ENCODE assay signal across 22 cellular contexts in the genomic region with DNA sequence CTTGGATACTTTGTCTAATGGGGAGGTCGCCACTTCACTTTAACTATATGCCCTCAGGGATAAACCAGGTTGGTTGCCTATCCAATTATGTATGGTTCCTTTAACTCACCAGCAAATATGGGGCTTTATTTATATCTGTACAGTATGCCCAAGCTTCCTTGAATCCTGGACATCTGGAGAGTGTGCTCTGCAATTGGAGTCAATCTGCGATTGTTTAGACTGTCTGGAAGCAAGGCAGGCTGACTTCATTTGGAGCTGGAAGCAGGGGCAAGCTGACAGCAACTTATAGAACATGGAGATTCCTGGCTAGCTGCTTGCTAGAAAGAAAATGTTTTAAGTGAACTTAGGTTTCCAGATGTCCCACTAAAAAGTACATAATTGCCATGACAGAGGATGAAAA.
DNase-seq lines count a peak whose midpoint lies in the region; ATAC-seq and TF ChIP-seq lines count a peak whose summit lies in the region.
"Had no signal": no experiment of that assay in that cellular context is flagged by ENCODE, and none has a peak within 500 bp of the region (broad histone marks: within the 10 kb centered on the region; RNA-seq: fewer than 3 reads in every experiment).

No MANE protein-coding gene starts in this region.

- no peaks in the 10 kb centered on the region for H3K27me3 Mint-ChIP-seq in type B pancreatic cell
- H3K27me3 Mint-ChIP-seq: stimulated activated memory B cell treated with anti-CD40 and anti-IgM and Interleukin-4, amounts not matched to agents 10 μg/mL and 1 μg/mL and 100 μg/mL, for 72 hours had no signal

- no peaks in the 10 kb centered on the region for H3K9me3 Mint-ChIP-seq in type B pancreatic cell
- H3K9me3 Mint-ChIP-seq: stimulated activated memory B cell treated with anti-CD40 and anti-IgM and Interleukin-4, amounts not matched to agents 10 μg/mL and 1 μg/mL and 100 μg/mL, for 72 hours had no signal

- DNase-seq in NCI-H1417 (lab: John Stamatoyannopoulos, UW) (peak in 2 of 3 experiments; percentile 33 to 79), NCI-H1417 treated with DMSO at 0.1 percent for 48 hours (lab: John Stamatoyannopoulos, UW) (no peak), NCI-H2171 treated with DMSO at 0.1 percent for 48 hours (lab: John Stamatoyannopoulos, UW) (peak; percentile 96), fibroblast of villous mesenchyme (ENCODE audit: low read depth) (peak; percentile 38), type B pancreatic cell (ENCODE audit: extremely low spot score, unreplicated experiment) (no peak), MV-4-11 (lab: John Stamatoyannopoulos, UW) (no peak), Ammon's horn (ENCODE audit: low spot score) (no peak)
- DNase-seq: activated CD4-positive, alpha-beta T cell treated with anti-CD3 and anti-CD28 coated beads, Interleukin-2, amount 50 U/mL, for 4 hours; activated CD8-positive, alpha-beta memory T cell treated with anti-CD3 and anti-CD28 coated beads, Interleukin-2, amount 50 U/mL, for 48 hours; effector CD4-positive, alpha-beta T cell; foreskin melanocyte; hippocampal formation; IMR-90; left ventricle myocardium superior; NCI-H146; SJCRH30; stimulated activated CD4-positive, alpha-beta T cell treated with anti-CD3 and anti-CD28 coated beads, Interleukin-2, amount 100 ng/mL, for 24 hours; testis had no signal

- peaks cover 11% of the 10 kb centered on the region for H3K4me1 Mint-ChIP-seq in type B pancreatic cell (ENCODE audit: unreplicated experiment)
- H3K4me1 Mint-ChIP-seq: stimulated activated memory B cell treated with anti-CD40 and anti-IgM and Interleukin-4, amounts not matched to agents 10 μg/mL and 1 μg/mL and 100 μg/mL, for 72 hours had no signal

- H3K36me3 Mint-ChIP-seq in type B pancreatic cell = no peaks in the 10 kb centered on the region
- H3K36me3 Mint-ChIP-seq: stimulated activated memory B cell treated with anti-CD40 and anti-IgM and Interleukin-4, amounts not matched to agents 10 μg/mL and 1 μg/mL and 100 μg/mL, for 72 hours had no signal

- peak overlapping the region; percentile 8 for H3K4me3 Mint-ChIP-seq in type B pancreatic cell
- H3K4me3 Mint-ChIP-seq: stimulated activated memory B cell treated with anti-CD40 and anti-IgM and Interleukin-4, amounts not matched to agents 10 μg/mL and 1 μg/mL and 100 μg/mL, for 72 hours had no signal

- no peak for ATAC-seq in HG02840 (IDR thresholded peaks at IDR 0.05; ENCODE audit: low FRiP score, unreplicated experiment)
- ATAC-seq: left ventricle myocardium superior; stimulated activated memory B cell treated with anti-CD40 and anti-IgM and Interleukin-4, amounts not matched to agents 10 μg/mL and 1 μg/mL and 100 μg/mL, for 72 hours had no signal

- H3K4me3 ChIP-seq in fibroblast of villous mesenchyme (ENCODE audit: low read depth, low read length) = no peak overlapping the region
- H3K4me3 ChIP-seq: BLaER1, SJCRH30, skin epidermis, testis had no signal

- TF ChIP-seq CTCF in fibroblast of villous mesenchyme (IDR thresholded peaks at IDR 0.05; ENCODE audit: insufficient read depth, low read depth, low read length) = no peak
- TF ChIP-seq CTCF in type B pancreatic cell (conservative IDR thresholded peaks at IDR 0.05) = no peak

- H3K27ac Mint-ChIP-seq in type B pancreatic cell = no peak overlapping the region
- H3K27ac Mint-ChIP-seq: stimulated activated memory B cell treated with anti-CD40 and anti-IgM and Interleukin-4, amounts not matched to agents 10 μg/mL and 1 μg/mL and 100 μg/mL, for 72 hours had no signal

Comparison
In these comparisons a context has a peak if more than half of its experiments do, and no peak if none do; other contexts are left out.
1. DNase-seq: peak in NCI-H1417 (2 of 3), NCI-H2171 treated with DMSO at 0.1 percent for 48 hours (single experiment) and fibroblast of villous mesenchyme (single experiment); none in NCI-H1417 treated with DMSO at 0.1 percent for 48 hours (single experiment), type B pancreatic cell (single experiment), MV-4-11 (single experiment) and Ammon's horn (single experiment).